In genomic region chr10:13291821-13292773, GRCh38 we compare ENCODE assay signal across 27 cellular contexts. TPM values are rescaled to one million over a fixed set of nuclear protein-coding genes. Genes with fewer than 3 reads are reported as not detected.
"Had no signal": no experiment of that assay in that cellular context is flagged by ENCODE, and none has a peak within 500 bp of the region (broad histone marks: within the 10 kb centered on the region; RNA-seq: fewer than 3 reads in every experiment).

No MANE protein-coding gene starts in this region.

- H3K36me3 ChIP-seq: breast epithelium, WERI-Rb-1 had no signal

- H3K4me1 ChIP-seq: breast epithelium, esophagus squamous epithelium, left ventricle myocardium inferior, parathyroid adenoma, transverse colon had no signal

- H3K4me1 Mint-ChIP-seq: activated naive CD8-positive, alpha-beta T cell treated with anti-CD3 and anti-CD28 coated beads for 36 hours; endodermal cell; nephron had no signal

- H3K9me3 Mint-ChIP-seq: activated naive CD8-positive, alpha-beta T cell treated with anti-CD3 and anti-CD28 coated beads for 36 hours; activated T-cell treated with anti-CD3 and anti-CD28 coated beads, Interleukin-2, amount 50 U/mL, for 24 hours; central memory CD8-positive, alpha-beta T cell; endodermal cell; nephron; stimulated activated naive B cell treated with anti-CD40 and anti-IgM and Interleukin-4, amounts not matched to agents 10 μg/mL and 1 μg/mL and 100 μg/mL, for 72 hours; T-helper 2 cell treated with Interferon-gamma antibody and Interleukin-4, amounts not matched to agents 5 μg/mL and 100 μg/mL, for 36 hours had no signal

- DNase-seq: activated CD4-positive, alpha-beta T cell treated with anti-CD3 and anti-CD28 coated beads for 1 hour; activated CD4-positive, alpha-beta T cell treated with anti-CD3 and anti-CD28 coated beads, Interleukin-2, amount 50 U/mL, for 1 hour; activated CD8-positive, alpha-beta memory T cell treated with anti-CD3 and anti-CD28 coated beads for 24 hours; activated CD8-positive, alpha-beta memory T cell treated with anti-CD3 and anti-CD28 coated beads, Interleukin-2, amount 50 U/mL, for 4 hours; activated naive CD4-positive, alpha-beta T cell treated with Interleukin-2 at 50 U/mL for 16 hours; activated naive CD8-positive, alpha-beta T cell treated with anti-CD3 and anti-CD28 coated beads for 36 hours; activated T-cell treated with anti-CD3 and anti-CD28 coated beads, Interleukin-2, amount 50 U/mL, for 24 hours; cortex of kidney; endodermal cell; esophagus squamous epithelium; gastrocnemius medialis; hippocampal formation; kidney glomerular epithelial cell; left ventricle myocardium inferior; mammary epithelial cell; nucleus accumbens; small intestine; stimulated activated naive B cell treated with anti-CD40 and anti-IgM and Interleukin-4, amounts not matched to agents 10 μg/mL and 1 μg/mL and 100 μg/mL, for 72 hours; transverse colon; WERI-Rb-1 had no signal

- H3K9me3 ChIP-seq: breast epithelium, esophagus squamous epithelium, gastrocnemius medialis, left ventricle myocardium inferior, transverse colon had no signal

- H3K4me3 ChIP-seq: breast epithelium, esophagus squamous epithelium, gastrocnemius medialis, left ventricle myocardium inferior, transverse colon had no signal

- H3K27ac ChIP-seq: breast epithelium, esophagus squamous epithelium, gastrocnemius medialis, left ventricle myocardium inferior, parathyroid adenoma, transverse colon, WERI-Rb-1 had no signal

- H3K27me3 ChIP-seq: breast epithelium, esophagus squamous epithelium, gastrocnemius medialis, transverse colon had no signal

- H3K4me3 Mint-ChIP-seq: activated naive CD8-positive, alpha-beta T cell treated with anti-CD3 and anti-CD28 coated beads for 36 hours; activated T-cell treated with anti-CD3 and anti-CD28 coated beads, Interleukin-2, amount 50 U/mL, for 24 hours; central memory CD8-positive, alpha-beta T cell; endodermal cell; nephron; stimulated activated naive B cell treated with anti-CD40 and anti-IgM and Interleukin-4, amounts not matched to agents 10 μg/mL and 1 μg/mL and 100 μg/mL, for 72 hours; T-helper 2 cell treated with Interferon-gamma antibody and Interleukin-4, amounts not matched to agents 5 μg/mL and 100 μg/mL, for 36 hours had no signal

- H3K27me3 Mint-ChIP-seq: activated naive CD8-positive, alpha-beta T cell treated with anti-CD3 and anti-CD28 coated beads for 36 hours; activated T-cell treated with anti-CD3 and anti-CD28 coated beads, Interleukin-2, amount 50 U/mL, for 24 hours; central memory CD8-positive, alpha-beta T cell; stimulated activated naive B cell treated with anti-CD40 and anti-IgM and Interleukin-4, amounts not matched to agents 10 μg/mL and 1 μg/mL and 100 μg/mL, for 72 hours had no signal

- H3K27ac Mint-ChIP-seq: activated naive CD8-positive, alpha-beta T cell treated with anti-CD3 and anti-CD28 coated beads for 36 hours; activated T-cell treated with anti-CD3 and anti-CD28 coated beads, Interleukin-2, amount 50 U/mL, for 24 hours; endodermal cell; nephron; stimulated activated naive B cell treated with anti-CD40 and anti-IgM and Interleukin-4, amounts not matched to agents 10 μg/mL and 1 μg/mL and 100 μg/mL, for 72 hours; T-helper 2 cell treated with Interferon-gamma antibody and Interleukin-4, amounts not matched to agents 5 μg/mL and 100 μg/mL, for 36 hours had no signal

- ATAC-seq: gastrocnemius medialis; sciatic nerve; stimulated activated naive B cell treated with anti-CD40 and anti-IgM and Interleukin-4, amounts not matched to agents 10 μg/mL and 1 μg/mL and 100 μg/mL, for 72 hours had no signal

RNA-seq across cellular contexts. Expression of gene UCMA, which starts 57.9 kb away (rescaled TPM):
- total RNA-seq: activated naive CD8-positive, alpha-beta T cell treated with anti-CD3 and anti-CD28 coated beads for 36 hours; breast epithelium; endodermal cell; esophagus squamous epithelium; gastrocnemius medialis; left ventricle myocardium inferior; mammary epithelial cell; sciatic nerve; temporal lobe; transverse colon had no signal
- polyA plus RNA-seq: mammary epithelial cell, small intestine had no signal
